ENCODE assay signal across 8 cellular contexts in the genomic region with DNA sequence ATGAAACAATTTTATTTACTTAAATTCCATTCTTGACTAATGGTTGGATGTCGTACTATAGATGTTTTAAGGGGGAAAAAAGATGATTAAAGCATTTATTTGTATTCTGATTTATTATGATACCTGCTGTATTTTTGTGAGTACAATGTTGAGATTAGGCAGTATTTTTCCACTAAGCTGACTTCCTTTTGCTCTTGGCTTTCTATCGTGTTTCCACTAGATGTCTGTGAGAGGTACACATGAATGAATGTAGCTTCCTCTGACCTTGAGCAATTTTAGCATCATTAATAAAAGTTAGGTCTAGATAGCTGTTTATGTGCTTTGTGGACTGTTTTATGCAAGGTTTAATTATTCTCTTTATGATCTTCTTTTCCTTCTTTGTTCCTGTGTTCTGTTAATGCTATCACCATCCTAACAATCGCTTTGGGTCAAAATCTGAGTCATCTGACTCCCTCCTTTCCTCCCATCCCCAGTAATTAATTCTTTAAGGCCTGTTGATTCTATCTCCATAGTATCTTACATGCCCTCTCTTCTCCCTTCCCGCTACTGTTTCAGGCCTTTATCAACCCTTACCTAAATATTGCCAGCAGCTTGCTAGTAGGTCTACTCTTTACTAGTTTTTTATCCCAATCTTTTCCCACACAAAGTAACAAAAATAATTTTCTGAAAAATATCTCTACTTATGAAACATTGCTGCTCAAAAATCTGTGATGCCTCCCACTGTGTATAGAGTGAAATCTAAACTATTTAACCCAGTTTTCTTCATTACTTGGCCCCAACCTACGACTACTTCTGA.
DNase-seq lines count a peak whose midpoint lies in the region; ATAC-seq, FAIRE-seq and TF ChIP-seq lines count a peak whose summit lies in the region.

No MANE protein-coding gene starts in this region.

- no peak overlapping the region for H4K8ac ChIP-seq in trophoblast cell (ENCODE audit: low read depth, low read length)

- no peak overlapping the region for H3K23ac ChIP-seq in trophoblast cell (ENCODE audit: low read length)

- peak overlapping the region; percentile 80 for H3K9ac ChIP-seq in GM23248
- H3K9ac ChIP-seq in SK-N-SH, result peak overlapping the region; percentile 89
- H3K9ac ChIP-seq in endothelial cell of umbilical vein (replicated peaks; ENCODE audit: extremely low read depth, insufficient read depth, low read length), result peak overlapping the region; percentile 82
- no peak overlapping the region for H3K9ac ChIP-seq in trophoblast cell (ENCODE audit: low read length)

- H2BK5ac ChIP-seq in trophoblast cell (ENCODE audit: low read depth, low read length, poor library complexity), result no peak overlapping the region

- H3K4me3 ChIP-seq in GM23248, result peak overlapping the region; percentile 6; the same call in 1 of the 2 replicates
- peak overlapping the region in 1 of 2 experiments; percentile 4; a peak in 1 of 4 replicates for H3K4me3 ChIP-seq in SK-N-SH (ENCODE audit: low read depth in 2 of 2, low read length in 1 of 2)
- peak overlapping the region in 1 of 3 experiments; percentile 6 for H3K4me3 ChIP-seq in endothelial cell of umbilical vein (replicated peaks in 1 of 3; ENCODE audit: insufficient read depth in 1 of 3, low read depth in 1 of 3, low read length in 3 of 3)
- H3K4me3 ChIP-seq in trophoblast cell (ENCODE audit: low read depth, low read length), result no peak overlapping the region

- WGBS in GM23248 (ENCODE audit: low coverage in 1 of 2, low lambda C conversion rate in 2 of 2, missing lambda C conversion rate in 2 of 2), 2 experiments, result 49 to 51% methylated on average over 5 of the region's 5 CpGs
- 2% methylated on average over 5 of the region's 5 CpGs for WGBS in SK-N-SH (ENCODE audit: low lambda C conversion rate)
- no CpG with 5 or more reads among the region's 5 CpGs for WGBS in trophoblast cell (ENCODE audit: extremely low coverage, insufficient coverage, insufficient read length)

- POLR2A ChIA-PET in SK-N-SH (lab: Yijun Ruan, JAX), result no interaction called here
- POLR2A ChIA-PET in endothelial cell of umbilical vein (lab: Charles Lee), result interaction anchor here (0.6 to 2.0 kb wide), 11 partner anchors 9 to 62 kb away, joined by 3 to 8 read pairs (median 5); no protein-coding TSS in a partner anchor

- peak overlapping the region; percentile 98 for H3K27ac ChIP-seq in GM23248
- H3K27ac ChIP-seq in SK-N-SH (ENCODE audit: low read depth in 2 of 2, low read length in 1 of 2), result peak overlapping the region; percentile 97 to 99
- peak overlapping the region; percentile 98 for H3K27ac ChIP-seq in endothelial cell of umbilical vein (ENCODE audit: insufficient read depth, low read depth, low read length)
- H3K27ac ChIP-seq in trophoblast cell (ENCODE audit: low read depth, low read length), result peak overlapping the region; percentile 97

- no peaks in the 10 kb centered on the region for H4K20me1 ChIP-seq in GM23248 (ENCODE audit: insufficient read depth)
- H4K20me1 ChIP-seq in SK-N-SH (ENCODE audit: insufficient read depth), result no peaks in the 10 kb centered on the region
- H4K20me1 ChIP-seq in endothelial cell of umbilical vein (replicated peaks; ENCODE audit: control insufficient read depth, extremely low read depth, insufficient read depth, low read length), result no peaks in the 10 kb centered on the region

- CTCF ChIA-PET in SK-N-SH (lab: Yijun Ruan, JAX), result interaction anchor here (0.7 to 2.7 kb wide), 6 partner anchors 9 to 76 kb away, joined by 3 to 12 read pairs (median 5); no protein-coding TSS in a partner anchor
- CTCF ChIA-PET in endothelial cell of umbilical vein (lab: Charles Lee), result interaction anchor here (0.8 to 2.3 kb wide), 10 partner anchors 9 to 76 kb away, joined by 3 to 23 read pairs (median 4); no protein-coding TSS in a partner anchor

- no peak for TF ChIP-seq CTCF in SK-N-SH (IDR thresholded peaks at IDR 0.05)
- no peak for TF ChIP-seq CTCF in endothelial cell of umbilical vein (IDR thresholded peaks at IDR 0.05; ENCODE audit: extremely low read depth in 1 of 2, insufficient read depth in 1 of 2, low read depth in 1 of 2, low read length in 2 of 2)

- intact Hi-C loops in endothelial cell of umbilical vein (cut with micrococcal nuclease), result loop anchor here (1.0 to 2.0 kb wide), 3 partner anchors 13 to 46 kb away; no protein-coding TSS in a partner anchor

- BruUV-seq in endothelial cell of umbilical vein (replicated peaks; lab: Mats Ljungman, UMichigan), result TSS peak; percentile 49

- no peak overlapping the region for H3K14ac ChIP-seq in trophoblast cell (ENCODE audit: low read length)

- H2AFZ ChIP-seq in GM23248, result peak overlapping the region; percentile 2; the same call in 1 of the 2 replicates
- H2AFZ ChIP-seq in SK-N-SH (ENCODE audit: low read depth), result no peak overlapping the region
- no peak overlapping the region for H2AFZ ChIP-seq in endothelial cell of umbilical vein (ENCODE audit: low read depth, low read length)
- no peak overlapping the region for H2AFZ ChIP-seq in trophoblast cell (ENCODE audit: insufficient read depth, low read length, poor library complexity)

- dilution Hi-C loops in endothelial cell of umbilical vein (cut with MboI; ENCODE audit: extremely low pct_ligation_motif_present, low sequenced_read_pairs), result no loop called here

- peak; percentile 24 for FAIRE-seq in endothelial cell of umbilical vein (lab: Jason Lieb, UNC)

- peak; percentile 66 to 84; a peak in 3 of 4 replicates for TF ChIP-seq EP300 in SK-N-SH (IDR thresholded peaks at IDR 0.05; ENCODE audit: borderline replicate concordance in 1 of 2, low read depth in 1 of 2, low read length in 1 of 2)

- H3K4me1 ChIP-seq in GM23248 (ENCODE audit: insufficient read depth) (peaks cover 54% of the 10 kb centered on the region), SK-N-SH (ENCODE audit: control insufficient read depth in 1 of 2, insufficient read depth in 2 of 2, low read depth in 1 of 2, low read length in 1 of 2) (peaks cover 20 to 46% of the 10 kb centered on the region in 2 experiments), endothelial cell of umbilical vein (ENCODE audit: control insufficient read depth, extremely low read depth, insufficient read depth, low read length) (peaks cover 59% of the 10 kb centered on the region), trophoblast cell (ENCODE audit: control insufficient read depth in 1 of 2, insufficient read depth in 2 of 2, low read length in 2 of 2) (peaks cover 7 to 10% of the 10 kb centered on the region in 2 experiments)

- peak; percentile 76 for TF ChIP-seq POLR2A in endothelial cell of umbilical vein (IDR thresholded peaks at IDR 0.05; ENCODE audit: low read depth, low read length)

- no peak overlapping the region for H2AK5ac ChIP-seq in trophoblast cell (ENCODE audit: low read length)

- H3K79me1 ChIP-seq in trophoblast cell (ENCODE audit: low read length), result peaks cover 16% of the 10 kb centered on the region

- peak overlapping the region; percentile 44 for H3K4ac ChIP-seq in trophoblast cell (ENCODE audit: low read depth, low read length)

- H3K36me3 ChIP-seq in GM23248 (ENCODE audit: low read depth), result peaks cover 6% of the 10 kb centered on the region
- peaks cover 5 to 21% of the 10 kb centered on the region in 2 experiments for H3K36me3 ChIP-seq in SK-N-SH (replicated peaks in 1 of 2; ENCODE audit: control insufficient read depth in 1 of 2, insufficient read depth in 2 of 2, low read length in 1 of 2)
- no peaks in the 10 kb centered on the region for H3K36me3 ChIP-seq in endothelial cell of umbilical vein (ENCODE audit: control insufficient read depth in 2 of 2, extremely low read depth in 1 of 2, insufficient read depth in 2 of 2, low read length in 2 of 2)
- no peaks in the 10 kb centered on the region for H3K36me3 ChIP-seq in trophoblast cell (ENCODE audit: control insufficient read depth in 1 of 2, insufficient read depth in 2 of 2, low read length in 2 of 2)

- H3F3A ChIP-seq in GM23248 (ENCODE audit: insufficient read depth), result peaks cover 56% of the 10 kb centered on the region
- H3F3A ChIP-seq in SK-N-SH (replicated peaks; ENCODE audit: insufficient read depth), result peaks cover 71% of the 10 kb centered on the region

- H2BK120ac ChIP-seq in trophoblast cell (ENCODE audit: insufficient read depth, low read length, poor library complexity), result peak overlapping the region; percentile 76

- no peak overlapping the region for H4K91ac ChIP-seq in trophoblast cell (ENCODE audit: low read depth, low read length)

- ATAC-seq in GM19467 (IDR thresholded peaks at IDR 0.05; ENCODE audit: unreplicated experiment), result no peak

- H3K79me2 ChIP-seq in GM23248 (ENCODE audit: insufficient read depth) (peaks cover 58% of the 10 kb centered on the region), SK-N-SH (ENCODE audit: insufficient read depth) (peaks cover 61% of the 10 kb centered on the region), endothelial cell of umbilical vein (ENCODE audit: control insufficient read depth, insufficient read depth, low read length) (peaks cover 5% of the 10 kb centered on the region), trophoblast cell (ENCODE audit: control insufficient read depth, insufficient read depth, low read length, poor library complexity) (peaks cover 4% of the 10 kb centered on the region)

- no peak overlapping the region for H4K12ac ChIP-seq in trophoblast cell (ENCODE audit: low read depth, low read length)

- peak; percentile 40 for DNase-seq in GM23248
- peak; percentile 73 for DNase-seq in SK-N-SH
- DNase-seq in endothelial cell of umbilical vein (ENCODE audit: low read depth, low spot score), result peak; percentile 91
- DNase-seq in trophoblast cell, result peak in 1 of 2 donors; percentile 38
- no peak for DNase-seq in GM19238 (ENCODE audit: insufficient read length, low spot score)
- no peak for DNase-seq in activated effector memory CD4-positive, alpha-beta T cell treated with anti-CD3 and anti-CD28 coated beads, Interleukin-2, amount 50 U/mL, for 16 hours
- no peak for DNase-seq in AML-193 (lab: John Stamatoyannopoulos, UW)

- H2BK12ac ChIP-seq in trophoblast cell (ENCODE audit: low read length), result no peak overlapping the region

- H3K18ac ChIP-seq in trophoblast cell (ENCODE audit: low read length), result no peak overlapping the region

- H3K9me1 ChIP-seq in endothelial cell of umbilical vein (replicated peaks; ENCODE audit: control insufficient read depth, extremely low read depth, insufficient read depth, low read length), result no peaks in the 10 kb centered on the region

- H3K27me3 ChIP-seq in GM23248 (replicated peaks; ENCODE audit: insufficient read depth), result no peaks in the 10 kb centered on the region
- H3K27me3 ChIP-seq in SK-N-SH (ENCODE audit: insufficient read depth), result no peaks in the 10 kb centered on the region
- H3K27me3 ChIP-seq in endothelial cell of umbilical vein (ENCODE audit: control insufficient read depth in 2 of 2, insufficient read depth in 2 of 2, low read length in 2 of 2), result no peaks in the 10 kb centered on the region
- H3K27me3 ChIP-seq in trophoblast cell (ENCODE audit: insufficient read depth, low read length), result no peaks in the 10 kb centered on the region

- no peaks in the 10 kb centered on the region for H3K9me3 ChIP-seq in GM23248 (ENCODE audit: low read depth)
- H3K9me3 ChIP-seq in SK-N-SH, result no peaks in the 10 kb centered on the region
- no peaks in the 10 kb centered on the region for H3K9me3 ChIP-seq in endothelial cell of umbilical vein (replicated peaks; ENCODE audit: control insufficient read depth, insufficient read depth, low read length)
- H3K9me3 ChIP-seq in trophoblast cell (ENCODE audit: insufficient read depth, low read depth, low read length), result no peaks in the 10 kb centered on the region

- TF ChIP-seq RAD21 in SK-N-SH (IDR thresholded peaks at IDR 0.05; ENCODE audit: low read length), result peak; percentile 22; the same call in 1 of the 2 replicates

- in situ Hi-C loops in GM23248 (cut with MboI), result no loop called here

- H3K4me2 ChIP-seq in GM23248 (ENCODE audit: unreplicated experiment) (peak overlapping the region; percentile 83), SK-N-SH (peak overlapping the region; percentile 61), endothelial cell of umbilical vein (ENCODE audit: insufficient read depth, low read length) (peak overlapping the region; percentile 70), trophoblast cell (ENCODE audit: low read length) (peak overlapping the region; percentile 29)

- no peaks in the 10 kb centered on the region for H3K9me2 ChIP-seq in GM23248 (ENCODE audit: insufficient read depth)
- H3K9me2 ChIP-seq in SK-N-SH, result no peaks in the 10 kb centered on the region

Comparison
In these comparisons a context has a peak if more than half of its experiments do, and no peak if none do; other contexts are left out.
1. DNase-seq: peak in GM23248 (single experiment), SK-N-SH (single experiment) and endothelial cell of umbilical vein (single experiment); none in GM19238 (single experiment), activated effector memory CD4-positive, alpha-beta T cell treated with anti-CD3 and anti-CD28 coated beads, Interleukin-2, amount 50 U/mL, for 16 hours (single experiment) and AML-193 (0 of 2).
2. H3K4me2 ChIP-seq: peak in every context shown above with its lines; median percentile 83 in GM23248; 70 in endothelial cell of umbilical vein; 61 in SK-N-SH; 29 in trophoblast cell.
3. Peak in every context shown above with its lines, with median percentiles within 50 percentile points of each other: H3K27ac ChIP-seq.